Comparison of ENCODE assay signal across 1 cellular context in the genomic region with DNA sequence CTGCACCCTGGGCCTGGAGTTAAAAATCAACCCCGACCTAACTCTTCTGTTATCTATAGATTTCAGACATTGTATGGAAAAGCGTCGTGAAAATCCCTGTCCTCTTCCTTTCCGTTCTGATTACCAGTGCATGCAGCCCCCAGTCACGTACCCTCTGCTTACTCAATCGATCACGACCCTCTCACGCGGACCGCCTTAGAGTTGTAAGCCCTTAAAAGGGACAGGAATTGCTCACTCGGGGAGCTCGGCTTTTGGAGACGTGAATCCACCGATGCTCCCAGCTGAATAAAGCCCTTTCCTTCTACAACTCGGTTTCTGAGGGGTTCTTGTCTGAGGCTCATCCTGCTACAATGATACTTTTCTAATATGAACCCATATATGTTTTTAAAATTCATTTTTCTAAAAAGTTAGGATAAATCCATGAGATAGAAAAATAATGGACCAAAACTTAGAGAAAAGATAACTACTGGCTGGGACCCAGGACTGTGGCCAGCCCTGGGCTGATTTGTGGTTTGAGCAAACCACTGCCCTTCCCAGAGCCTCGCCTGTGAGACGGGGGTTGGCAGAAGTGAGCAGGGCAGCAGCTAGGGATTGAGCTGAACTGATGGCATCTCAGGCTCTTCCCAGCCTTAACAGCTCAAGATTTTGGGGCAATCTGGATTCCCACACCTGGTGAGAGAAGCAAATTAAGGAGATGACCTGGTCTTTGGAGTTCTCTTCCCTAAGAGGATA.
TF ChIP-seq lines count a peak whose summit lies in the region.

No MANE protein-coding gene starts in this region.

TF ChIP-seq in HepG2, 621 proteins besides CTCF, POLR2A, EP300 and RAD21 (continued from another document and continues in another):
- TF ChIP-seq ZIK1 (CRISPR knock-in tag; IDR thresholded peaks at IDR 0.05; ENCODE audit: borderline replicate concordance, low read depth) (no peak), PHF5A (CRISPR knock-in tag; IDR thresholded peaks at IDR 0.05; ENCODE audit: low read depth, unreplicated experiment) (no peak), TEAD3 (CRISPR knock-in tag; optimal IDR thresholded peaks at IDR 0.05; ENCODE audit: borderline replicate concordance) (peak; percentile 63), ZBTB3 (CRISPR knock-in tag; IDR thresholded peaks at IDR 0.05; ENCODE audit: borderline replicate concordance, low read depth) (peak; percentile 82; the same call in 1 of the 2 replicates), PAWR (CRISPR knock-in tag; IDR thresholded peaks at IDR 0.05; ENCODE audit: borderline replicate concordance) (no peak), ARNTL (CRISPR knock-in tag; IDR thresholded peaks at IDR 0.05) (peak; percentile 97), KDM3A (CRISPR knock-in tag; IDR thresholded peaks at IDR 0.05; ENCODE audit: low read depth) (no peak), ZNF136 (CRISPR knock-in tag; IDR thresholded peaks at IDR 0.05; ENCODE audit: low read depth) (0 out of 2 replicates have a peak, but pooled peaks have one; percentile 36), POLR2AphosphoS5 (IDR thresholded peaks at IDR 0.05; ENCODE audit: low read depth, low read length) (peak; percentile 66; the same call in 1 of the 2 replicates), SIN3B (IDR thresholded peaks at IDR 0.05; ENCODE audit: low read length) (no peak), IRX3 (CRISPR knock-in tag; IDR thresholded peaks at IDR 0.05; ENCODE audit: borderline replicate concordance, low read depth) (no peak), MBD4 (IDR thresholded peaks at IDR 0.05; ENCODE audit: borderline replicate concordance, low read length) (no peak), ONECUT2 (CRISPR knock-in tag; IDR thresholded peaks at IDR 0.05) (peak; percentile 74), XRCC5 (optimal IDR thresholded peaks at IDR 0.05; ENCODE audit: low read length) (no peak), SALL1 (CRISPR knock-in tag; IDR thresholded peaks at IDR 0.05) (peak; percentile 83), ZNF230 (CRISPR knock-in tag; IDR thresholded peaks at IDR 0.05) (no peak), HDAC1 (CRISPR knock-in tag; IDR thresholded peaks at IDR 0.05) (peak; percentile 86), RELA (CRISPR knock-in tag; IDR thresholded peaks at IDR 0.05) (no peak), ZNF326 (CRISPR knock-in tag; IDR thresholded peaks at IDR 0.05; ENCODE audit: borderline replicate concordance) (no peak), FOSL1 (CRISPR knock-in tag; IDR thresholded peaks at IDR 0.05; ENCODE audit: borderline replicate concordance) (no peak), ZNF547 (CRISPR knock-in tag; IDR thresholded peaks at IDR 0.05) (peak; percentile 58; the same call in 1 of the 2 replicates), ZNF333 (CRISPR knock-in tag; IDR thresholded peaks at IDR 0.05; ENCODE audit: borderline replicate concordance) (no peak), ZNF614 (CRISPR knock-in tag; IDR thresholded peaks at IDR 0.05; ENCODE audit: borderline replicate concordance) (0 out of 2 replicates have a peak, but pooled peaks have one; percentile 21), CEBPG (CRISPR knock-in tag; IDR thresholded peaks at IDR 0.05) (peak; percentile 59; the same call in 1 of the 2 replicates), RFXAP (CRISPR knock-in tag; IDR thresholded peaks at IDR 0.05; ENCODE audit: borderline replicate concordance) (no peak), RXRB (CRISPR knock-in tag; IDR thresholded peaks at IDR 0.05; ENCODE audit: borderline replicate concordance) (peak; percentile 57; the same call in 1 of the 2 replicates), ZNF530 (CRISPR knock-in tag; IDR thresholded peaks at IDR 0.05; ENCODE audit: low read depth) (no peak), HDAC2 (CRISPR knock-in tag; IDR thresholded peaks at IDR 0.05) (peak; percentile 65; the same call in 1 of the 2 replicates), ATF7-NPFF (CRISPR knock-in tag; IDR thresholded peaks at IDR 0.05; ENCODE audit: low read depth) (no peak), BRCA1 (CRISPR knock-in tag; IDR thresholded peaks at IDR 0.05) (0 out of 2 replicates have a peak, but pooled peaks have one; percentile 19), EEA1 (CRISPR knock-in tag; IDR thresholded peaks at IDR 0.05; ENCODE audit: borderline replicate concordance) (no peak), ELF3 (CRISPR knock-in tag; IDR thresholded peaks at IDR 0.05) (peak; percentile 58; the same call in 1 of the 2 replicates), SOX6 (IDR thresholded peaks at IDR 0.05) (no peak), SOX6 (CRISPR knock-in tag; IDR thresholded peaks at IDR 0.05) (0 out of 2 replicates have a peak, but pooled peaks have one; percentile 10)
- TF ChIP-seq, protein P1, sequence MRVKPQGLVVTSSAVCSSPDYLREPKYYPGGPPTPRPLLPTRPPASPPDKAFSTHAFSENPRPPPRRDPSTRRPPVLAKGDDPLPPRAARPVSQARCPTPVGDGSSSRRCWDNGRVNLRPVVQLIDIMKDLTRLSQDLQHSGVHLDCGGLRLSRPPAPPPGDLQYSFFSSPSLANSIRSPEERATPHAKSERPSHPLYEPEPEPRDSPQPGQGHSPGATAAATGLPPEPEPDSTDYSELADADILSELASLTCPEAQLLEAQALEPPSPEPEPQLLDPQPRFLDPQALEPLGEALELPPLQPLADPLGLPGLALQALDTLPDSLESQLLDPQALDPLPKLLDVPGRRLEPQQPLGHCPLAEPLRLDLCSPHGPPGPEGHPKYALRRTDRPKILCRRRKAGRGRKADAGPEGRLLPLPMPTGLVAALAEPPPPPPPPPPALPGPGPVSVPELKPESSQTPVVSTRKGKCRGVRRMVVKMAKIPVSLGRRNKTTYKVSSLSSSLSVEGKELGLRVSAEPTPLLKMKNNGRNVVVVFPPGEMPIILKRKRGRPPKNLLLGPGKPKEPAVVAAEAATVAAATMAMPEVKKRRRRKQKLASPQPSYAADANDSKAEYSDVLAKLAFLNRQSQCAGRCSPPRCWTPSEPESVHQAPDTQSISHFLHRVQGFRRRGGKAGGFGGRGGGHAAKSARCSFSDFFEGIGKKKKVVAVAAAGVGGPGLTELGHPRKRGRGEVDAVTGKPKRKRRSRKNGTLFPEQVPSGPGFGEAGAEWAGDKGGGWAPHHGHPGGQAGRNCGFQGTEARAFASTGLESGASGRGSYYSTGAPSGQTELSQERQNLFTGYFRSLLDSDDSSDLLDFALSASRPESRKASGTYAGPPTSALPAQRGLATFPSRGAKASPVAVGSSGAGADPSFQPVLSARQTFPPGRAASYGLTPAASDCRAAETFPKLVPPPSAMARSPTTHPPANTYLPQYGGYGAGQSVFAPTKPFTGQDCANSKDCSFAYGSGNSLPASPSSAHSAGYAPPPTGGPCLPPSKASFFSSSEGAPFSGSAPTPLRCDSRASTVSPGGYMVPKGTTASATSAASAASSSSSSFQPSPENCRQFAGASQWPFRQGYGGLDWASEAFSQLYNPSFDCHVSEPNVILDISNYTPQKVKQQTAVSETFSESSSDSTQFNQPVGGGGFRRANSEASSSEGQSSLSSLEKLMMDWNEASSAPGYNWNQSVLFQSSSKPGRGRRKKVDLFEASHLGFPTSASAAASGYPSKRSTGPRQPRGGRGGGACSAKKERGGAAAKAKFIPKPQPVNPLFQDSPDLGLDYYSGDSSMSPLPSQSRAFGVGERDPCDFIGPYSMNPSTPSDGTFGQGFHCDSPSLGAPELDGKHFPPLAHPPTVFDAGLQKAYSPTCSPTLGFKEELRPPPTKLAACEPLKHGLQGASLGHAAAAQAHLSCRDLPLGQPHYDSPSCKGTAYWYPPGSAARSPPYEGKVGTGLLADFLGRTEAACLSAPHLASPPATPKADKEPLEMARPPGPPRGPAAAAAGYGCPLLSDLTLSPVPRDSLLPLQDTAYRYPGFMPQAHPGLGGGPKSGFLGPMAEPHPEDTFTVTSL (CRISPR knock-in tag; IDR thresholded peaks at IDR 0.05; ENCODE audit: borderline replicate concordance) = peak; percentile 71; the same call in 1 of the 2 replicates
- TF ChIP-seq, protein P2, sequence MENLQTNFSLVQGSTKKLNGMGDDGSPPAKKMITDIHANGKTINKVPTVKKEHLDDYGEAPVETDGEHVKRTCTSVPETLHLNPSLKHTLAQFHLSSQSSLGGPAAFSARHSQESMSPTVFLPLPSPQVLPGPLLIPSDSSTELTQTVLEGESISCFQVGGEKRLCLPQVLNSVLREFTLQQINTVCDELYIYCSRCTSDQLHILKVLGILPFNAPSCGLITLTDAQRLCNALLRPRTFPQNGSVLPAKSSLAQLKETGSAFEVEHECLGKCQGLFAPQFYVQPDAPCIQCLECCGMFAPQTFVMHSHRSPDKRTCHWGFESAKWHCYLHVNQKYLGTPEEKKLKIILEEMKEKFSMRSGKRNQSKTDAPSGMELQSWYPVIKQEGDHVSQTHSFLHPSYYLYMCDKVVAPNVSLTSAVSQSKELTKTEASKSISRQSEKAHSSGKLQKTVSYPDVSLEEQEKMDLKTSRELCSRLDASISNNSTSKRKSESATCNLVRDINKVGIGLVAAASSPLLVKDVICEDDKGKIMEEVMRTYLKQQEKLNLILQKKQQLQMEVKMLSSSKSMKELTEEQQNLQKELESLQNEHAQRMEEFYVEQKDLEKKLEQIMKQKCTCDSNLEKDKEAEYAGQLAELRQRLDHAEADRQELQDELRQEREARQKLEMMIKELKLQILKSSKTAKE (CRISPR knock-in tag; IDR thresholded peaks at IDR 0.05; ENCODE audit: borderline replicate concordance) = peak; percentile 89
- TF ChIP-seq, protein P3, sequence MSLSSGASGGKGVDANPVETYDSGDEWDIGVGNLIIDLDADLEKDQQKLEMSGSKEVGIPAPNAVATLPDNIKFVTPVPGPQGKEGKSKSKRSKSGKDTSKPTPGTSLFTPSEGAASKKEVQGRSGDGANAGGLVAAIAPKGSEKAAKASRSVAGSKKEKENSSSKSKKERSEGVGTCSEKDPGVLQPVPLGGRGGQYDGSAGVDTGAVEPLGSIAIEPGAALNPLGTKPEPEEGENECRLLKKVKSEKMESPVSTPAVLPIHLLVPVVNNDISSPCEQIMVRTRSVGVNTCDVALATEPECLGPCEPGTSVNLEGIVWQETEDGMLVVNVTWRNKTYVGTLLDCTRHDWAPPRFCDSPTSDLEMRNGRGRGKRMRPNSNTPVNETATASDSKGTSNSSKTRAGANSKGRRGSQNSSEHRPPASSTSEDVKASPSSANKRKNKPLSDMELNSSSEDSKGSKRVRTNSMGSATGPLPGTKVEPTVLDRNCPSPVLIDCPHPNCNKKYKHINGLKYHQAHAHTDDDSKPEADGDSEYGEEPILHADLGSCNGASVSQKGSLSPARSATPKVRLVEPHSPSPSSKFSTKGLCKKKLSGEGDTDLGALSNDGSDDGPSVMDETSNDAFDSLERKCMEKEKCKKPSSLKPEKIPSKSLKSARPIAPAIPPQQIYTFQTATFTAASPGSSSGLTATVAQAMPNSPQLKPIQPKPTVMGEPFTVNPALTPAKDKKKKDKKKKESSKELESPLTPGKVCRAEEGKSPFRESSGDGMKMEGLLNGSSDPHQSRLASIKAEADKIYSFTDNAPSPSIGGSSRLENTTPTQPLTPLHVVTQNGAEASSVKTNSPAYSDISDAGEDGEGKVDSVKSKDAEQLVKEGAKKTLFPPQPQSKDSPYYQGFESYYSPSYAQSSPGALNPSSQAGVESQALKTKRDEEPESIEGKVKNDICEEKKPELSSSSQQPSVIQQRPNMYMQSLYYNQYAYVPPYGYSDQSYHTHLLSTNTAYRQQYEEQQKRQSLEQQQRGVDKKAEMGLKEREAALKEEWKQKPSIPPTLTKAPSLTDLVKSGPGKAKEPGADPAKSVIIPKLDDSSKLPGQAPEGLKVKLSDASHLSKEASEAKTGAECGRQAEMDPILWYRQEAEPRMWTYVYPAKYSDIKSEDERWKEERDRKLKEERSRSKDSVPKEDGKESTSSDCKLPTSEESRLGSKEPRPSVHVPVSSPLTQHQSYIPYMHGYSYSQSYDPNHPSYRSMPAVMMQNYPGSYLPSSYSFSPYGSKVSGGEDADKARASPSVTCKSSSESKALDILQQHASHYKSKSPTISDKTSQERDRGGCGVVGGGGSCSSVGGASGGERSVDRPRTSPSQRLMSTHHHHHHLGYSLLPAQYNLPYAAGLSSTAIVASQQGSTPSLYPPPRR (CRISPR knock-in tag; IDR thresholded peaks at IDR 0.05; ENCODE audit: borderline replicate concordance) = peak; percentile 90
- TF ChIP-seq, protein P4, sequence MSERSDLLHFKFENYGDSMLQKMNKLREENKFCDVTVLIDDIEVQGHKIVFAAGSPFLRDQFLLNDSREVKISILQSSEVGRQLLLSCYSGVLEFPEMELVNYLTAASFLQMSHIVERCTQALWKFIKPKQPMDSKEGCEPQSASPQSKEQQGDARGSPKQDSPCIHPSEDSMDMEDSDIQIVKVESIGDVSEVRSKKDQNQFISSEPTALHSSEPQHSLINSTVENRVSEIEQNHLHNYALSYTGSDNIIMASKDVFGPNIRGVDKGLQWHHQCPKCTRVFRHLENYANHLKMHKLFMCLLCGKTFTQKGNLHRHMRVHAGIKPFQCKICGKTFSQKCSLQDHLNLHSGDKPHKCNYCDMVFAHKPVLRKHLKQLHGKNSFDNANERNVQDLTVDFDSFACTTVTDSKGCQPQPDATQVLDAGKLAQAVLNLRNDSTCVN (CRISPR knock-in tag; IDR thresholded peaks at IDR 0.05; ENCODE audit: borderline replicate concordance) = no peak
- TF ChIP-seq, protein P5, sequence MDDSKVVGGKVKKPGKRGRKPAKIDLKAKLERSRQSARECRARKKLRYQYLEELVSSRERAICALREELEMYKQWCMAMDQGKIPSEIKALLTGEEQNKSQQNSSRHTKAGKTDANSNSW (CRISPR knock-in tag; IDR thresholded peaks at IDR 0.05; ENCODE audit: borderline replicate concordance) = no peak
- TF ChIP-seq, protein P6, sequence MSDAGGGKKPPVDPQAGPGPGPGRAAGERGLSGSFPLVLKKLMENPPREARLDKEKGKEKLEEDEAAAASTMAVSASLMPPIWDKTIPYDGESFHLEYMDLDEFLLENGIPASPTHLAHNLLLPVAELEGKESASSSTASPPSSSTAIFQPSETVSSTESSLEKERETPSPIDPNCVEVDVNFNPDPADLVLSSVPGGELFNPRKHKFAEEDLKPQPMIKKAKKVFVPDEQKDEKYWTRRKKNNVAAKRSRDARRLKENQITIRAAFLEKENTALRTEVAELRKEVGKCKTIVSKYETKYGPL (CRISPR knock-in tag; IDR thresholded peaks at IDR 0.05) = no peak
- TF ChIP-seq, protein P7, sequence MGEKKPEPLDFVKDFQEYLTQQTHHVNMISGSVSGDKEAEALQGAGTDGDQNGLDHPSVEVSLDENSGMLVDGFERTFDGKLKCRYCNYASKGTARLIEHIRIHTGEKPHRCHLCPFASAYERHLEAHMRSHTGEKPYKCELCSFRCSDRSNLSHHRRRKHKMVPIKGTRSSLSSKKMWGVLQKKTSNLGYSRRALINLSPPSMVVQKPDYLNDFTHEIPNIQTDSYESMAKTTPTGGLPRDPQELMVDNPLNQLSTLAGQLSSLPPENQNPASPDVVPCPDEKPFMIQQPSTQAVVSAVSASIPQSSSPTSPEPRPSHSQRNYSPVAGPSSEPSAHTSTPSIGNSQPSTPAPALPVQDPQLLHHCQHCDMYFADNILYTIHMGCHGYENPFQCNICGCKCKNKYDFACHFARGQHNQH (CRISPR knock-in tag; IDR thresholded peaks at IDR 0.05) = peak; percentile 65; the same call in 1 of the 2 replicates
- TF ChIP-seq, protein P8, sequence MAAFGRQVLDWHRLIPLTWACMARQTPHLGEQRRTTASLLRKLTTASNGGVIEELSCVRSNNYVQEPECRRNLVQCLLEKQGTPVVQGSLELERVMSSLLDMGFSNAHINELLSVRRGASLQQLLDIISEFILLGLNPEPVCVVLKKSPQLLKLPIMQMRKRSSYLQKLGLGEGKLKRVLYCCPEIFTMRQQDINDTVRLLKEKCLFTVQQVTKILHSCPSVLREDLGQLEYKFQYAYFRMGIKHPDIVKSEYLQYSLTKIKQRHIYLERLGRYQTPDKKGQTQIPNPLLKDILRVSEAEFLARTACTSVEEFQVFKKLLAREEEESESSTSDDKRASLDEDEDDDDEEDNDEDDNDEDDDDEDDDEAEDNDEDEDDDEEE (CRISPR knock-in tag; IDR thresholded peaks at IDR 0.05) = 0 out of 2 replicates have a peak, but pooled peaks have one; percentile 37
- TF ChIP-seq, protein P9, sequence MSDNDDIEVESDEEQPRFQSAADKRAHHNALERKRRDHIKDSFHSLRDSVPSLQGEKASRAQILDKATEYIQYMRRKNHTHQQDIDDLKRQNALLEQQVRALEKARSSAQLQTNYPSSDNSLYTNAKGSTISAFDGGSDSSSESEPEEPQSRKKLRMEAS (IDR thresholded peaks at IDR 0.05) = peak; percentile 50
